Comparison of ENCODE assay signal across 1 cellular context in the genomic region with DNA sequence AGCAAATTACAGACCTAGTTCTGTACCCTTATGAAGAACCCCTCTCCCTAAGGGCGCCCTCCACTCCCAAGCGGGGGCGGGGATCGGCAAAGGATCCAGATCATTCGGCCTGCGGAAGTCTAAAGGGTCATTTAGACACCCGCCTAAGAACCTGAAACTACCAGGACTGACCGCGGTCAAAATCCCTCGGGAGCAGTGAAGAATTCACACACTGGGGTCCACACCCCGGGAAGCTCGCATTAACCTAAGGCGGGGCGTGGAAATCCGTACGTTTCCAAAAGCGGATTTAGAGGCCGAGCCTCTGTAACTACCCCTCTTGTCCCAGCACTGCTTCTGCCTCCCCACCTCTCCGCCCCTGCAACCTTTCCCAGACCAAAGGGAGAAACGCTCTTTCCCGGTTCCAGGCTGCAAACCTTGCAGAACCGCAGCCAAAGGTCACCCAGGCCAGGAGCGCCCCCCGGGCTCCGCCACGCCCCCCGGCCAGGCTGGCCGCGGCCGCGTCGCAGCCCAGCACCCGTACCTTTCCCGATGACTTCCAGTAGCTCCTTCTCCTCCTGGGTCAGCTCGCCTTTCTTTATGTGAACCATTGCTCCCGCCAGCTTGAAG.
TF ChIP-seq lines count a peak whose summit lies in the region.

No MANE protein-coding gene starts in this region.

TF ChIP-seq in H1, 55 proteins besides CTCF, POLR2A, EP300 and RAD21:
- TF ChIP-seq ASH2L (IDR thresholded peaks at IDR 0.05; ENCODE audit: low read length) (peak; percentile 13), EZH2 (IDR thresholded peaks at IDR 0.05; ENCODE audit: low read depth, low read length, severe bottlenecking) (no peak), SIN3A (conservative IDR thresholded peaks at IDR 0.05 in 1 of 2, IDR thresholded peaks at IDR 0.05 in 1 of 2; ENCODE audit: low read depth in 1 of 2, low read length in 2 of 2) (peak in 1 of 2 experiments; percentile 13; a peak in 1 of 4 replicates), SRF (IDR thresholded peaks at IDR 0.05; ENCODE audit: low read depth, low read length) (no peak), SP1 (IDR thresholded peaks at IDR 0.05; ENCODE audit: low read depth, low read length) (no peak), BRCA1 (IDR thresholded peaks at IDR 0.05; ENCODE audit: low read depth, low read length) (no peak), PHF8 (conservative IDR thresholded peaks at IDR 0.05; ENCODE audit: low read depth, low read length) (peak; percentile 52; the same call in 1 of the 2 replicates), CBX8 (IDR thresholded peaks at IDR 0.05; ENCODE audit: borderline replicate concordance, low read depth, low read length) (no peak), BACH1 (IDR thresholded peaks at IDR 0.05; ENCODE audit: low read length) (no peak), CTBP2 (IDR thresholded peaks at IDR 0.05; ENCODE audit: borderline replicate concordance, insufficient read depth, insufficient read length, low read length) (no peak), RNF2 (IDR thresholded peaks at IDR 0.05; ENCODE audit: borderline replicate concordance, low read depth, low read length, missing control alignments, poor library complexity, severe bottlenecking) (no peak), TAF1 (IDR thresholded peaks at IDR 0.05; ENCODE audit: low read depth, low read length) (no peak), GTF2F1 (IDR thresholded peaks at IDR 0.05; ENCODE audit: borderline replicate concordance, low read depth, low read length) (no peak), KDM4A (IDR thresholded peaks at IDR 0.05; ENCODE audit: low read depth, low read length, severe bottlenecking) (peak; percentile 86), JUN (IDR thresholded peaks at IDR 0.05; ENCODE audit: low read depth, low read length) (no peak), CBX5 (IDR thresholded peaks at IDR 0.05; ENCODE audit: low read depth, low read length) (no peak)
- TF ChIP-seq, protein P1, sequence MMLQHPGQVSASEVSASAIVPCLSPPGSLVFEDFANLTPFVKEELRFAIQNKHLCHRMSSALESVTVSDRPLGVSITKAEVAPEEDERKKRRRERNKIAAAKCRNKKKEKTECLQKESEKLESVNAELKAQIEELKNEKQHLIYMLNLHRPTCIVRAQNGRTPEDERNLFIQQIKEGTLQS (IDR thresholded peaks at IDR 0.05; ENCODE audit: insufficient read depth, low read depth, low read length): no peak
- TF ChIP-seq, protein P2, sequence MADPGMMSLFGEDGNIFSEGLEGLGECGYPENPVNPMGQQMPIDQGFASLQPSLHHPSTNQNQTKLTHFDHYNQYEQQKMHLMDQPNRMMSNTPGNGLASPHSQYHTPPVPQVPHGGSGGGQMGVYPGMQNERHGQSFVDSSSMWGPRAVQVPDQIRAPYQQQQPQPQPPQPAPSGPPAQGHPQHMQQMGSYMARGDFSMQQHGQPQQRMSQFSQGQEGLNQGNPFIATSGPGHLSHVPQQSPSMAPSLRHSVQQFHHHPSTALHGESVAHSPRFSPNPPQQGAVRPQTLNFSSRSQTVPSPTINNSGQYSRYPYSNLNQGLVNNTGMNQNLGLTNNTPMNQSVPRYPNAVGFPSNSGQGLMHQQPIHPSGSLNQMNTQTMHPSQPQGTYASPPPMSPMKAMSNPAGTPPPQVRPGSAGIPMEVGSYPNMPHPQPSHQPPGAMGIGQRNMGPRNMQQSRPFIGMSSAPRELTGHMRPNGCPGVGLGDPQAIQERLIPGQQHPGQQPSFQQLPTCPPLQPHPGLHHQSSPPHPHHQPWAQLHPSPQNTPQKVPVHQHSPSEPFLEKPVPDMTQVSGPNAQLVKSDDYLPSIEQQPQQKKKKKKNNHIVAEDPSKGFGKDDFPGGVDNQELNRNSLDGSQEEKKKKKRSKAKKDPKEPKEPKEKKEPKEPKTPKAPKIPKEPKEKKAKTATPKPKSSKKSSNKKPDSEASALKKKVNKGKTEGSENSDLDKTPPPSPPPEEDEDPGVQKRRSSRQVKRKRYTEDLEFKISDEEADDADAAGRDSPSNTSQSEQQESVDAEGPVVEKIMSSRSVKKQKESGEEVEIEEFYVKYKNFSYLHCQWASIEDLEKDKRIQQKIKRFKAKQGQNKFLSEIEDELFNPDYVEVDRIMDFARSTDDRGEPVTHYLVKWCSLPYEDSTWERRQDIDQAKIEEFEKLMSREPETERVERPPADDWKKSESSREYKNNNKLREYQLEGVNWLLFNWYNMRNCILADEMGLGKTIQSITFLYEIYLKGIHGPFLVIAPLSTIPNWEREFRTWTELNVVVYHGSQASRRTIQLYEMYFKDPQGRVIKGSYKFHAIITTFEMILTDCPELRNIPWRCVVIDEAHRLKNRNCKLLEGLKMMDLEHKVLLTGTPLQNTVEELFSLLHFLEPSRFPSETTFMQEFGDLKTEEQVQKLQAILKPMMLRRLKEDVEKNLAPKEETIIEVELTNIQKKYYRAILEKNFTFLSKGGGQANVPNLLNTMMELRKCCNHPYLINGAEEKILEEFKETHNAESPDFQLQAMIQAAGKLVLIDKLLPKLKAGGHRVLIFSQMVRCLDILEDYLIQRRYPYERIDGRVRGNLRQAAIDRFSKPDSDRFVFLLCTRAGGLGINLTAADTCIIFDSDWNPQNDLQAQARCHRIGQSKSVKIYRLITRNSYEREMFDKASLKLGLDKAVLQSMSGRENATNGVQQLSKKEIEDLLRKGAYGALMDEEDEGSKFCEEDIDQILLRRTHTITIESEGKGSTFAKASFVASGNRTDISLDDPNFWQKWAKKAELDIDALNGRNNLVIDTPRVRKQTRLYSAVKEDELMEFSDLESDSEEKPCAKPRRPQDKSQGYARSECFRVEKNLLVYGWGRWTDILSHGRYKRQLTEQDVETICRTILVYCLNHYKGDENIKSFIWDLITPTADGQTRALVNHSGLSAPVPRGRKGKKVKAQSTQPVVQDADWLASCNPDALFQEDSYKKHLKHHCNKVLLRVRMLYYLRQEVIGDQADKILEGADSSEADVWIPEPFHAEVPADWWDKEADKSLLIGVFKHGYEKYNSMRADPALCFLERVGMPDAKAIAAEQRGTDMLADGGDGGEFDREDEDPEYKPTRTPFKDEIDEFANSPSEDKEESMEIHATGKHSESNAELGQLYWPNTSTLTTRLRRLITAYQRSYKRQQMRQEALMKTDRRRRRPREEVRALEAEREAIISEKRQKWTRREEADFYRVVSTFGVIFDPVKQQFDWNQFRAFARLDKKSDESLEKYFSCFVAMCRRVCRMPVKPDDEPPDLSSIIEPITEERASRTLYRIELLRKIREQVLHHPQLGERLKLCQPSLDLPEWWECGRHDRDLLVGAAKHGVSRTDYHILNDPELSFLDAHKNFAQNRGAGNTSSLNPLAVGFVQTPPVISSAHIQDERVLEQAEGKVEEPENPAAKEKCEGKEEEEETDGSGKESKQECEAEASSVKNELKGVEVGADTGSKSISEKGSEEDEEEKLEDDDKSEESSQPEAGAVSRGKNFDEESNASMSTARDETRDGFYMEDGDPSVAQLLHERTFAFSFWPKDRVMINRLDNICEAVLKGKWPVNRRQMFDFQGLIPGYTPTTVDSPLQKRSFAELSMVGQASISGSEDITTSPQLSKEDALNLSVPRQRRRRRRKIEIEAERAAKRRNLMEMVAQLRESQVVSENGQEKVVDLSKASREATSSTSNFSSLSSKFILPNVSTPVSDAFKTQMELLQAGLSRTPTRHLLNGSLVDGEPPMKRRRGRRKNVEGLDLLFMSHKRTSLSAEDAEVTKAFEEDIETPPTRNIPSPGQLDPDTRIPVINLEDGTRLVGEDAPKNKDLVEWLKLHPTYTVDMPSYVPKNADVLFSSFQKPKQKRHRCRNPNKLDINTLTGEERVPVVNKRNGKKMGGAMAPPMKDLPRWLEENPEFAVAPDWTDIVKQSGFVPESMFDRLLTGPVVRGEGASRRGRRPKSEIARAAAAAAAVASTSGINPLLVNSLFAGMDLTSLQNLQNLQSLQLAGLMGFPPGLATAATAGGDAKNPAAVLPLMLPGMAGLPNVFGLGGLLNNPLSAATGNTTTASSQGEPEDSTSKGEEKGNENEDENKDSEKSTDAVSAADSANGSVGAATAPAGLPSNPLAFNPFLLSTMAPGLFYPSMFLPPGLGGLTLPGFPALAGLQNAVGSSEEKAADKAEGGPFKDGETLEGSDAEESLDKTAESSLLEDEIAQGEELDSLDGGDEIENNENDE (IDR thresholded peaks at IDR 0.05; ENCODE audit: insufficient replicate concordance, low read length): no peak
